Comparison of ENCODE assay signal across 10 cellular contexts in the genomic region with DNA sequence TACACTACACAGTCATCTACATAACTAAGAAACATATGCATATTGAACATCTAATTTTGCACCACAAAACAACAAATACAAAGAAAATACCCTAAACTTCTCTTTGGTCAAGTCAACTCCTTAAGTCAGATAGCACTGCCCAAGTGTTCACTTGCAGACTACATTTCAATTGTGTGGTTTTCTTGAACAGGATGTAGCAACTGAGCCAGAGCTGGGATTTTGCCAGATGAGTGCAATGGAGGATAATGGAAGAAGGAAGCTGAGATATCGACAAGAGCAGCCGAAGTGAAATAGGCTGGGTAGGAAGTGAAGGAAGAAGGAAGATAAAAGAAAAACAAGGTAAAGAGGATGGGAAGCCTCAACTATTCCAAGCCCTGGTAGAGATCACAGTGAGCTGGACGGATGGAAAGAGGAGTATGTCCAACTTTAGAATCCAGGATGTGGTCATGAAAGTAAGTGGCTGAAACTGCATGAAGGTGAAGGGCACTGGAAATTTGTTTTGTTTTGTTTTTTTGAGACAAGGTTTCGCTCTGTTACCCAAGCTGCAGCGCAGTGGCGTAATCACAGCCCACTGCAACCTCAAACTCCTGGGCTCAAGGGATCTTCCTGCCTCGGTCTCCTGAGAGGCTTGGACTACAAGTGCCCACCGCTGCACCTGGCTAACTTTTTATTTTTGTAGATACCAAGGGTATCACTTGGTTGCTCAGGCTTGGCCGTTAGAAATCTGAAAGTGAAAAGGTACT. TPM values are rescaled to one million over a fixed set of nuclear protein-coding genes. Genes with fewer than 3 reads are reported as not detected.
DNase-seq lines count a peak whose midpoint lies in the region; ATAC-seq, FAIRE-seq and TF ChIP-seq lines count a peak whose summit lies in the region.
"Had no signal": no experiment of that assay in that cellular context is flagged by ENCODE, and none has a peak within 500 bp of the region (broad histone marks: within the 10 kb centered on the region; RNA-seq: fewer than 3 reads in every experiment).

No MANE protein-coding gene starts in this region.

- H3K27me3 Mint-ChIP-seq in natural killer cell (ENCODE audit: low read depth in 2 of 2): no peaks in the 10 kb centered on the region

- intact Hi-C loops in esophagus squamous epithelium (cut with DNase I): loop anchor here (5.0 kb wide), 1 partner anchor 492 kb away; no protein-coding TSS in a partner anchor
- intact Hi-C loops in natural killer cell (cut with micrococcal nuclease): loop anchor here (5.0 kb wide), 1 partner anchor 1067 kb away; no protein-coding TSS in a partner anchor

- peaks cover 0 to 5% (median 0%) of the 10 kb centered on the region in 3 donors for H3K4me1 ChIP-seq in esophagus squamous epithelium

- no peak overlapping the region for H3K27ac ChIP-seq in esophagus squamous epithelium
- H3K27ac ChIP-seq: C4-2B, hepatocyte had no signal

- peak; percentile 38 for ATAC-seq in HG03575 (IDR thresholded peaks at IDR 0.05; ENCODE audit: extremely low read depth, insufficient number of reproducible peaks, low FRiP score, unreplicated experiment)
- ATAC-seq in natural killer cell: no peak

- peaks cover 0 to 58% (median 11%) of the 10 kb centered on the region in 3 donors for H3K36me3 ChIP-seq in esophagus squamous epithelium

- TF ChIP-seq CTCF in epithelial cell of esophagus (IDR thresholded peaks at IDR 0.05; ENCODE audit: insufficient read depth, low read depth, low read length, missing control alignments) (no peak), esophagus squamous epithelium (IDR thresholded peaks at IDR 0.05) (no peak), natural killer cell (IDR thresholded peaks at IDR 0.05) (no peak)

- peak; percentile 23 for DNase-seq in ACHN
- DNase-seq in GM19239 (ENCODE audit: insufficient read length, low spot score): no peak
- peak; percentile 10 for DNase-seq in epithelial cell of esophagus (ENCODE audit: low read depth)
- no peak for DNase-seq in stimulated activated CD4-positive, alpha-beta T cell treated with anti-CD3 and anti-CD28 coated beads, Interleukin-4, amount 100 ng/mL, for 4 hours
- DNase-seq in esophagus squamous epithelium (lab: John Stamatoyannopoulos, UW): no peak
- DNase-seq in natural killer cell: no peak
- DNase-seq in activated CD4-positive, alpha-beta T cell treated with anti-CD3 and anti-CD28 coated beads, Interleukin-2, amount 50 U/mL, for 4 hours: no peak

- H3K27me3 ChIP-seq in esophagus squamous epithelium: no peaks in the 10 kb centered on the region
- H3K27me3 ChIP-seq: hepatocyte had no signal

- peaks cover 3% of the 10 kb centered on the region for H3K36me3 Mint-ChIP-seq in natural killer cell

- FAIRE-seq in GM19239 (lab: Jason Lieb, UNC): peak; percentile 89

- no peaks in the 10 kb centered on the region for H3K9me3 Mint-ChIP-seq in natural killer cell

- no peaks in the 10 kb centered on the region for H3K9me3 ChIP-seq in esophagus squamous epithelium

- no peak overlapping the region for H3K4me3 Mint-ChIP-seq in natural killer cell

- in situ Hi-C loops in ACHN (cut with HindIII; ENCODE audit: low pct_ligation_motif_present, low pct_unique_long_range_greater_than_20kb, low sequenced_read_pairs): no loop called here

- no peak overlapping the region for H3K27ac Mint-ChIP-seq in natural killer cell

- no peak overlapping the region for H3K4me3 ChIP-seq in epithelial cell of esophagus (ENCODE audit: low read length)
- H3K4me3 ChIP-seq in esophagus squamous epithelium: no peak overlapping the region
- H3K4me3 ChIP-seq: hepatocyte had no signal

- no peak for TF ChIP-seq POLR2A in esophagus squamous epithelium (IDR thresholded peaks at IDR 0.05)

- WGBS in esophagus squamous epithelium, 2 donors: 64 to 75% methylated on average over 9 of the region's 9 CpGs

- H3K4me1 Mint-ChIP-seq in natural killer cell: no peaks in the 10 kb centered on the region

RNA-seq across cellular contexts. Expression of a gene that starts 15.0 kb away (rescaled TPM):
- total RNA-seq in esophagus squamous epithelium (1 to 10 TPM; 1.5 to 4.0 (median 3.3) TPM), natural killer cell (1 to 10 TPM; 4.1 to 6.2 (median 4.4) TPM)

RNA-seq across cellular contexts. Expression of a gene that starts 15.1 kb away (rescaled TPM):
- 10 to 100 TPM; 10.5 to 29.6 (median 14.4) TPM for total RNA-seq in esophagus squamous epithelium
- 10 to 100 TPM; 32.4 to 36.6 (median 36.0) TPM for total RNA-seq in natural killer cell

Comparison
In these comparisons a context has a peak if more than half of its experiments do, and no peak if none do; other contexts are left out.
1. DNase-seq: peak in ACHN (single experiment) and epithelial cell of esophagus (single experiment); none in GM19239 (single experiment), stimulated activated CD4-positive, alpha-beta T cell treated with anti-CD3 and anti-CD28 coated beads, Interleukin-4, amount 100 ng/mL, for 4 hours (0 of 2), esophagus squamous epithelium (single experiment), natural killer cell (single experiment) and activated CD4-positive, alpha-beta T cell treated with anti-CD3 and anti-CD28 coated beads, Interleukin-2, amount 50 U/mL, for 4 hours (0 of 2).